1 cellular context compared by ENCODE assay signal in the genomic region with DNA sequence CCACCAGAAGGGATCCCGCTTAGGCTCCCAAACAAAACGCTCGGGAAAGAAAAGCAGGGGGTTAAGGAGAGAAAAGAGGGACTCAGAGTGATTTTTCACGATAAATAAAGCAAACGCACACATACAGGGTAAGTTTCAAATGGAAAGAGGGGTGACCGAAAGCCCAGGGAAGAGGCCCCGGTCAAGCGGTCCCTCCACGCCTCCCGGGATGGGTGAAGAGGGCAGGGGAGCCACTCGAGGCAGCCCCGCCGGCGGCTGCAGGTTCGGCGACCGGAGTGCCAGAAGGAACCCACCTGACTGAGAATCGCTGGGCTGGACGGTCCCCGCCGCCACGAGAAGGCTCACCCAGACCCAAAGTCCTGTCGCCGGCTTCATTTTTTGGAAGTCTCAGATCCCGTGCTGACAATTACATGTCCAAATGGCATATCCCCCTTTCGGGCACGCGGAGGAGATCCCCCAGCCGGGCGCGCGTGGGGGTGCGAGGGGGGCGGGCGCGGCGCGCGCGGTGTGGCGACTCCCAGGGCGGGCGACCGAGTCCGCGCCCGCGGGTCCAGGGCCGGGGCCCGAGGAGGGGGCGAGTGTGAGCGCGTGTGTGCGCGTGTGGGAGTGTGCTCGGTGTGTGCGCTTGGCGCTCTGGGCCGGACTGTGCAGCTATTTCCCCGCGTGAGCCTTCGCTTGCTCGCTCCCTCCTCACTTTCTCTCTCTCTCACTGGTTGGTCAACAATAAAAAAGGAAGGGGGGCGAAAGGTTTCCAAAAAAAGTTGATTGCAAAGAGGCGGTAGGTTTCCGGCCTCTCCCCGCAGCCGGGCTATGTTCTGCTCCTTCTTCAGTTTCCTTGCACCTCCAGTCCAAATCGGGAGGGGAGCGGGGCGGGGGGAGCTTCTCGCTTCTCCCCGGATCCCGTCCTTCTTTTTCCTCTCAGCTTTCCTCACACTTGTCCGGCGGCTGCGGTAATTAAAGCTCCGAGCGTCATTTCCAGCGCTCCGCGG.
TF ChIP-seq lines count a peak whose summit lies in the region.

A gene (minus strand): TSS at position 647 of the 989 bp plus-strand sequence. CDS start 272 bp downstream, at position 375.

TF ChIP-seq in HCT116, 20 proteins besides CTCF, POLR2A, EP300 and RAD21 (continued from another document):
- TF ChIP-seq, protein P1, sequence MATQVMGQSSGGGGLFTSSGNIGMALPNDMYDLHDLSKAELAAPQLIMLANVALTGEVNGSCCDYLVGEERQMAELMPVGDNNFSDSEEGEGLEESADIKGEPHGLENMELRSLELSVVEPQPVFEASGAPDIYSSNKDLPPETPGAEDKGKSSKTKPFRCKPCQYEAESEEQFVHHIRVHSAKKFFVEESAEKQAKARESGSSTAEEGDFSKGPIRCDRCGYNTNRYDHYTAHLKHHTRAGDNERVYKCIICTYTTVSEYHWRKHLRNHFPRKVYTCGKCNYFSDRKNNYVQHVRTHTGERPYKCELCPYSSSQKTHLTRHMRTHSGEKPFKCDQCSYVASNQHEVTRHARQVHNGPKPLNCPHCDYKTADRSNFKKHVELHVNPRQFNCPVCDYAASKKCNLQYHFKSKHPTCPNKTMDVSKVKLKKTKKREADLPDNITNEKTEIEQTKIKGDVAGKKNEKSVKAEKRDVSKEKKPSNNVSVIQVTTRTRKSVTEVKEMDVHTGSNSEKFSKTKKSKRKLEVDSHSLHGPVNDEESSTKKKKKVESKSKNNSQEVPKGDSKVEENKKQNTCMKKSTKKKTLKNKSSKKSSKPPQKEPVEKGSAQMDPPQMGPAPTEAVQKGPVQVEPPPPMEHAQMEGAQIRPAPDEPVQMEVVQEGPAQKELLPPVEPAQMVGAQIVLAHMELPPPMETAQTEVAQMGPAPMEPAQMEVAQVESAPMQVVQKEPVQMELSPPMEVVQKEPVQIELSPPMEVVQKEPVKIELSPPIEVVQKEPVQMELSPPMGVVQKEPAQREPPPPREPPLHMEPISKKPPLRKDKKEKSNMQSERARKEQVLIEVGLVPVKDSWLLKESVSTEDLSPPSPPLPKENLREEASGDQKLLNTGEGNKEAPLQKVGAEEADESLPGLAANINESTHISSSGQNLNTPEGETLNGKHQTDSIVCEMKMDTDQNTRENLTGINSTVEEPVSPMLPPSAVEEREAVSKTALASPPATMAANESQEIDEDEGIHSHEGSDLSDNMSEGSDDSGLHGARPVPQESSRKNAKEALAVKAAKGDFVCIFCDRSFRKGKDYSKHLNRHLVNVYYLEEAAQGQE (IDR thresholded peaks at IDR 0.05; ENCODE audit: low read depth): no peak
- TF ChIP-seq, protein P2, sequence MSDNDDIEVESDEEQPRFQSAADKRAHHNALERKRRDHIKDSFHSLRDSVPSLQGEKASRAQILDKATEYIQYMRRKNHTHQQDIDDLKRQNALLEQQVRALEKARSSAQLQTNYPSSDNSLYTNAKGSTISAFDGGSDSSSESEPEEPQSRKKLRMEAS (IDR thresholded peaks at IDR 0.05): no peak
